Comparison of ENCODE assay signal across 1 cellular context in the genomic region with DNA sequence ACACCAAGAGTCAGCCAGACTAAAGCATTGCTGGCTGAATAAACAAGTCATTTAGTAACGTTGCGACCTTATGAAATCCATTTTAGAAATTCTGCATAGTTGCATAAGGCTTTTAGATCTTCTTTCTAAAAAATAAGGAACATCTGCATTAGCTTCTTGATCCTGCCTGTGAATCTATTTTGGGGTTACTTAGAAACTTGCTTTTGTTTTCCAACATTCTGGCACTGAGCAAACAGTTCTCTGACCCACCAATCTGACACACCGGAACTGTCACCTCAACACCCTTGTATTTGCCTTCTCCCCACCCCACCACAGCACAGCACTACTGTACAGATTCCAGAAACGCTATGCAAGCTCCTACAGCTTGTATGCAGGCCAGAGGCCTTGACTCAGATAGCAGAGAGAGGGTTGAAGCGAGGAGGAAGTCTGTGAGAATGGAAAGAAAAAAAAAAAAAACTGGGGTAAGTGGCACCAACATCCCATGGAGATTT.
TF ChIP-seq lines count a peak whose summit lies in the region.

No MANE protein-coding gene starts in this region.

TF ChIP-seq in HepG2, 621 proteins besides CTCF, POLR2A, EP300 and RAD21 (continued from another document and continues in another):
- TF ChIP-seq, protein P1, sequence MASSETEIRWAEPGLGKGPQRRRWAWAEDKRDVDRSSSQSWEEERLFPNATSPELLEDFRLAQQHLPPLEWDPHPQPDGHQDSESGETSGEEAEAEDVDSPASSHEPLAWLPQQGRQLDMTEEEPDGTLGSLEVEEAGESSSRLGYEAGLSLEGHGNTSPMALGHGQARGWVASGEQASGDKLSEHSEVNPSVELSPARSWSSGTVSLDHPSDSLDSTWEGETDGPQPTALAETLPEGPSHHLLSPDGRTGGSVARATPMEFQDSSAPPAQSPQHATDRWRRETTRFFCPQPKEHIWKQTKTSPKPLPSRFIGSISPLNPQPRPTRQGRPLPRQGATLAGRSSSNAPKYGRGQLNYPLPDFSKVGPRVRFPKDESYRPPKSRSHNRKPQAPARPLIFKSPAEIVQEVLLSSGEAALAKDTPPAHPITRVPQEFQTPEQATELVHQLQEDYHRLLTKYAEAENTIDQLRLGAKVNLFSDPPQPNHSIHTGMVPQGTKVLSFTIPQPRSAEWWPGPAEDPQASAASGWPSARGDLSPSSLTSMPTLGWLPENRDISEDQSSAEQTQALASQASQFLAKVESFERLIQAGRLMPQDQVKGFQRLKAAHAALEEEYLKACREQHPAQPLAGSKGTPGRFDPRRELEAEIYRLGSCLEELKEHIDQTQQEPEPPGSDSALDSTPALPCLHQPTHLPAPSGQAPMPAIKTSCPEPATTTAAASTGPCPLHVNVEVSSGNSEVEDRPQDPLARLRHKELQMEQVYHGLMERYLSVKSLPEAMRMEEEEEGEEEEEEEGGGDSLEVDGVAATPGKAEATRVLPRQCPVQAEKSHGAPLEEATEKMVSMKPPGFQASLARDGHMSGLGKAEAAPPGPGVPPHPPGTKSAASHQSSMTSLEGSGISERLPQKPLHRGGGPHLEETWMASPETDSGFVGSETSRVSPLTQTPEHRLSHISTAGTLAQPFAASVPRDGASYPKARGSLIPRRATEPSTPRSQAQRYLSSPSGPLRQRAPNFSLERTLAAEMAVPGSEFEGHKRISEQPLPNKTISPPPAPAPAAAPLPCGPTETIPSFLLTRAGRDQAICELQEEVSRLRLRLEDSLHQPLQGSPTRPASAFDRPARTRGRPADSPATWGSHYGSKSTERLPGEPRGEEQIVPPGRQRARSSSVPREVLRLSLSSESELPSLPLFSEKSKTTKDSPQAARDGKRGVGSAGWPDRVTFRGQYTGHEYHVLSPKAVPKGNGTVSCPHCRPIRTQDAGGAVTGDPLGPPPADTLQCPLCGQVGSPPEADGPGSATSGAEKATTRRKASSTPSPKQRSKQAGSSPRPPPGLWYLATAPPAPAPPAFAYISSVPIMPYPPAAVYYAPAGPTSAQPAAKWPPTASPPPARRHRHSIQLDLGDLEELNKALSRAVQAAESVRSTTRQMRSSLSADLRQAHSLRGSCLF (CRISPR knock-in tag; IDR thresholded peaks at IDR 0.05; ENCODE audit: borderline replicate concordance) = no peak
- TF ChIP-seq, protein P2, sequence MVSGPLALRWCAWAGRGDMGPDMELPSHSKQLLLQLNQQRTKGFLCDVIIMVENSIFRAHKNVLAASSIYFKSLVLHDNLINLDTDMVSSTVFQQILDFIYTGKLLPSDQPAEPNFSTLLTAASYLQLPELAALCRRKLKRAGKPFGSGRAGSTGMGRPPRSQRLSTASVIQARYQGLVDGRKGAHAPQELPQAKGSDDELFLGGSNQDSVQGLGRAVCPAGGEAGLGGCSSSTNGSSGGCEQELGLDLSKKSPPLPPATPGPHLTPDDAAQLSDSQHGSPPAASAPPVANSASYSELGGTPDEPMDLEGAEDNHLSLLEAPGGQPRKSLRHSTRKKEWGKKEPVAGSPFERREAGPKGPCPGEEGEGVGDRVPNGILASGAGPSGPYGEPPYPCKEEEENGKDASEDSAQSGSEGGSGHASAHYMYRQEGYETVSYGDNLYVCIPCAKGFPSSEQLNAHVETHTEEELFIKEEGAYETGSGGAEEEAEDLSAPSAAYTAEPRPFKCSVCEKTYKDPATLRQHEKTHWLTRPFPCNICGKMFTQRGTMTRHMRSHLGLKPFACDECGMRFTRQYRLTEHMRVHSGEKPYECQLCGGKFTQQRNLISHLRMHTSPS (CRISPR knock-in tag; IDR thresholded peaks at IDR 0.05; ENCODE audit: low read depth) = no peak
- TF ChIP-seq, protein P3, sequence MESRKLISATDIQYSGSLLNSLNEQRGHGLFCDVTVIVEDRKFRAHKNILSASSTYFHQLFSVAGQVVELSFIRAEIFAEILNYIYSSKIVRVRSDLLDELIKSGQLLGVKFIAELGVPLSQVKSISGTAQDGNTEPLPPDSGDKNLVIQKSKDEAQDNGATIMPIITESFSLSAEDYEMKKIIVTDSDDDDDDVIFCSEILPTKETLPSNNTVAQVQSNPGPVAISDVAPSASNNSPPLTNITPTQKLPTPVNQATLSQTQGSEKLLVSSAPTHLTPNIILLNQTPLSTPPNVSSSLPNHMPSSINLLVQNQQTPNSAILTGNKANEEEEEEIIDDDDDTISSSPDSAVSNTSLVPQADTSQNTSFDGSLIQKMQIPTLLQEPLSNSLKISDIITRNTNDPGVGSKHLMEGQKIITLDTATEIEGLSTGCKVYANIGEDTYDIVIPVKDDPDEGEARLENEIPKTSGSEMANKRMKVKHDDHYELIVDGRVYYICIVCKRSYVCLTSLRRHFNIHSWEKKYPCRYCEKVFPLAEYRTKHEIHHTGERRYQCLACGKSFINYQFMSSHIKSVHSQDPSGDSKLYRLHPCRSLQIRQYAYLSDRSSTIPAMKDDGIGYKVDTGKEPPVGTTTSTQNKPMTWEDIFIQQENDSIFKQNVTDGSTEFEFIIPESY (CRISPR knock-in tag; IDR thresholded peaks at IDR 0.05) = peak; percentile 60; the same call in 1 of the 2 replicates
- no peak for TF ChIP-seq MATR3 (CRISPR knock-in tag; IDR thresholded peaks at IDR 0.05)
- no peak for TF ChIP-seq ZBTB1 (CRISPR knock-in tag; IDR thresholded peaks at IDR 0.05; ENCODE audit: borderline replicate concordance)
- peak; percentile 55; the same call in 1 of the 2 replicates for TF ChIP-seq KAT8 (CRISPR knock-in tag; IDR thresholded peaks at IDR 0.05)
- TF ChIP-seq, protein P4, sequence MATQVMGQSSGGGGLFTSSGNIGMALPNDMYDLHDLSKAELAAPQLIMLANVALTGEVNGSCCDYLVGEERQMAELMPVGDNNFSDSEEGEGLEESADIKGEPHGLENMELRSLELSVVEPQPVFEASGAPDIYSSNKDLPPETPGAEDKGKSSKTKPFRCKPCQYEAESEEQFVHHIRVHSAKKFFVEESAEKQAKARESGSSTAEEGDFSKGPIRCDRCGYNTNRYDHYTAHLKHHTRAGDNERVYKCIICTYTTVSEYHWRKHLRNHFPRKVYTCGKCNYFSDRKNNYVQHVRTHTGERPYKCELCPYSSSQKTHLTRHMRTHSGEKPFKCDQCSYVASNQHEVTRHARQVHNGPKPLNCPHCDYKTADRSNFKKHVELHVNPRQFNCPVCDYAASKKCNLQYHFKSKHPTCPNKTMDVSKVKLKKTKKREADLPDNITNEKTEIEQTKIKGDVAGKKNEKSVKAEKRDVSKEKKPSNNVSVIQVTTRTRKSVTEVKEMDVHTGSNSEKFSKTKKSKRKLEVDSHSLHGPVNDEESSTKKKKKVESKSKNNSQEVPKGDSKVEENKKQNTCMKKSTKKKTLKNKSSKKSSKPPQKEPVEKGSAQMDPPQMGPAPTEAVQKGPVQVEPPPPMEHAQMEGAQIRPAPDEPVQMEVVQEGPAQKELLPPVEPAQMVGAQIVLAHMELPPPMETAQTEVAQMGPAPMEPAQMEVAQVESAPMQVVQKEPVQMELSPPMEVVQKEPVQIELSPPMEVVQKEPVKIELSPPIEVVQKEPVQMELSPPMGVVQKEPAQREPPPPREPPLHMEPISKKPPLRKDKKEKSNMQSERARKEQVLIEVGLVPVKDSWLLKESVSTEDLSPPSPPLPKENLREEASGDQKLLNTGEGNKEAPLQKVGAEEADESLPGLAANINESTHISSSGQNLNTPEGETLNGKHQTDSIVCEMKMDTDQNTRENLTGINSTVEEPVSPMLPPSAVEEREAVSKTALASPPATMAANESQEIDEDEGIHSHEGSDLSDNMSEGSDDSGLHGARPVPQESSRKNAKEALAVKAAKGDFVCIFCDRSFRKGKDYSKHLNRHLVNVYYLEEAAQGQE (IDR thresholded peaks at IDR 0.05; ENCODE audit: borderline replicate concordance in 1 of 2, low read depth in 1 of 2, low read length in 2 of 2) = no peak
- TF ChIP-seq, protein P5, sequence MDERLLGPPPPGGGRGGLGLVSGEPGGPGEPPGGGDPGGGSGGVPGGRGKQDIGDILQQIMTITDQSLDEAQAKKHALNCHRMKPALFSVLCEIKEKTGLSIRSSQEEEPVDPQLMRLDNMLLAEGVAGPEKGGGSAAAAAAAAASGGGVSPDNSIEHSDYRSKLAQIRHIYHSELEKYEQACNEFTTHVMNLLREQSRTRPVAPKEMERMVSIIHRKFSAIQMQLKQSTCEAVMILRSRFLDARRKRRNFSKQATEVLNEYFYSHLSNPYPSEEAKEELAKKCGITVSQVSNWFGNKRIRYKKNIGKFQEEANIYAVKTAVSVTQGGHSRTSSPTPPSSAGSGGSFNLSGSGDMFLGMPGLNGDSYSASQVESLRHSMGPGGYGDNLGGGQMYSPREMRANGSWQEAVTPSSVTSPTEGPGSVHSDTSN (CRISPR knock-in tag; IDR thresholded peaks at IDR 0.05) = no peak
- no peak for TF ChIP-seq ZNF552 (CRISPR knock-in tag; IDR thresholded peaks at IDR 0.05; ENCODE audit: borderline replicate concordance)
- TF ChIP-seq ZNF614 (CRISPR knock-in tag; IDR thresholded peaks at IDR 0.05; ENCODE audit: borderline replicate concordance) = peak; percentile 95
- TF ChIP-seq FOXJ3 (CRISPR knock-in tag; IDR thresholded peaks at IDR 0.05; ENCODE audit: borderline replicate concordance) = peak; percentile 51; the same call in 1 of the 2 replicates
- no peak for TF ChIP-seq PHF20 (CRISPR knock-in tag; IDR thresholded peaks at IDR 0.05)
- TF ChIP-seq HNF4A (CRISPR knock-in tag; IDR thresholded peaks at IDR 0.05) = peak; percentile 36; the same call in 1 of the 2 replicates
- TF ChIP-seq, protein P6, sequence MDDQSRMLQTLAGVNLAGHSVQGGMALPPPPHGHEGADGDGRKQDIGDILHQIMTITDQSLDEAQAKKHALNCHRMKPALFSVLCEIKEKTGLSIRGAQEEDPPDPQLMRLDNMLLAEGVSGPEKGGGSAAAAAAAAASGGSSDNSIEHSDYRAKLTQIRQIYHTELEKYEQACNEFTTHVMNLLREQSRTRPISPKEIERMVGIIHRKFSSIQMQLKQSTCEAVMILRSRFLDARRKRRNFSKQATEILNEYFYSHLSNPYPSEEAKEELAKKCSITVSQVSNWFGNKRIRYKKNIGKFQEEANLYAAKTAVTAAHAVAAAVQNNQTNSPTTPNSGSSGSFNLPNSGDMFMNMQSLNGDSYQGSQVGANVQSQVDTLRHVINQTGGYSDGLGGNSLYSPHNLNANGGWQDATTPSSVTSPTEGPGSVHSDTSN (CRISPR knock-in tag; IDR thresholded peaks at IDR 0.05; ENCODE audit: borderline replicate concordance) = no peak
- TF ChIP-seq NFE2L1 (CRISPR knock-in tag; IDR thresholded peaks at IDR 0.05; ENCODE audit: borderline replicate concordance) = no peak
- TF ChIP-seq ATM (IDR thresholded peaks at IDR 0.05; ENCODE audit: borderline replicate concordance) = no peak
- TF ChIP-seq, protein P7, sequence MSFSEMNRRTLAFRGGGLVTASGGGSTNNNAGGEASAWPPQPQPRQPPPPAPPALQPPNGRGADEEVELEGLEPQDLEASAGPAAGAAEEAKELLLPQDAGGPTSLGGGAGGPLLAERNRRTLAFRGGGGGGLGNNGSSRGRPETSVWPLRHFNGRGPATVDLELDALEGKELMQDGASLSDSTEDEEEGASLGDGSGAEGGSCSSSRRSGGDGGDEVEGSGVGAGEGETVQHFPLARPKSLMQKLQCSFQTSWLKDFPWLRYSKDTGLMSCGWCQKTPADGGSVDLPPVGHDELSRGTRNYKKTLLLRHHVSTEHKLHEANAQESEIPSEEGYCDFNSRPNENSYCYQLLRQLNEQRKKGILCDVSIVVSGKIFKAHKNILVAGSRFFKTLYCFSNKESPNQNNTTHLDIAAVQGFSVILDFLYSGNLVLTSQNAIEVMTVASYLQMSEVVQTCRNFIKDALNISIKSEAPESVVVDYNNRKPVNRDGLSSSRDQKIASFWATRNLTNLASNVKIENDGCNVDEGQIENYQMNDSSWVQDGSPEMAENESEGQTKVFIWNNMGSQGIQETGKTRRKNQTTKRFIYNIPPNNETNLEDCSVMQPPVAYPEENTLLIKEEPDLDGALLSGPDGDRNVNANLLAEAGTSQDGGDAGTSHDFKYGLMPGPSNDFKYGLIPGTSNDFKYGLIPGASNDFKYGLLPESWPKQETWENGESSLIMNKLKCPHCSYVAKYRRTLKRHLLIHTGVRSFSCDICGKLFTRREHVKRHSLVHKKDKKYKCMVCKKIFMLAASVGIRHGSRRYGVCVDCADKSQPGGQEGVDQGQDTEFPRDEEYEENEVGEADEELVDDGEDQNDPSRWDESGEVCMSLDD (CRISPR knock-in tag; IDR thresholded peaks at IDR 0.05; ENCODE audit: borderline replicate concordance) = 0 out of 2 replicates have a peak, but pooled peaks have one; percentile 19
- TF ChIP-seq, protein P8, sequence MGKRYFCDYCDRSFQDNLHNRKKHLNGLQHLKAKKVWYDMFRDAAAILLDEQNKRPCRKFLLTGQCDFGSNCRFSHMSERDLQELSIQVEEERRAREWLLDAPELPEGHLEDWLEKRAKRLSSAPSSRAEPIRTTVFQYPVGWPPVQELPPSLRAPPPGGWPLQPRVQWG (CRISPR knock-in tag; IDR thresholded peaks at IDR 0.05; ENCODE audit: borderline replicate concordance, low read depth) = no peak
- TF ChIP-seq, protein P9, sequence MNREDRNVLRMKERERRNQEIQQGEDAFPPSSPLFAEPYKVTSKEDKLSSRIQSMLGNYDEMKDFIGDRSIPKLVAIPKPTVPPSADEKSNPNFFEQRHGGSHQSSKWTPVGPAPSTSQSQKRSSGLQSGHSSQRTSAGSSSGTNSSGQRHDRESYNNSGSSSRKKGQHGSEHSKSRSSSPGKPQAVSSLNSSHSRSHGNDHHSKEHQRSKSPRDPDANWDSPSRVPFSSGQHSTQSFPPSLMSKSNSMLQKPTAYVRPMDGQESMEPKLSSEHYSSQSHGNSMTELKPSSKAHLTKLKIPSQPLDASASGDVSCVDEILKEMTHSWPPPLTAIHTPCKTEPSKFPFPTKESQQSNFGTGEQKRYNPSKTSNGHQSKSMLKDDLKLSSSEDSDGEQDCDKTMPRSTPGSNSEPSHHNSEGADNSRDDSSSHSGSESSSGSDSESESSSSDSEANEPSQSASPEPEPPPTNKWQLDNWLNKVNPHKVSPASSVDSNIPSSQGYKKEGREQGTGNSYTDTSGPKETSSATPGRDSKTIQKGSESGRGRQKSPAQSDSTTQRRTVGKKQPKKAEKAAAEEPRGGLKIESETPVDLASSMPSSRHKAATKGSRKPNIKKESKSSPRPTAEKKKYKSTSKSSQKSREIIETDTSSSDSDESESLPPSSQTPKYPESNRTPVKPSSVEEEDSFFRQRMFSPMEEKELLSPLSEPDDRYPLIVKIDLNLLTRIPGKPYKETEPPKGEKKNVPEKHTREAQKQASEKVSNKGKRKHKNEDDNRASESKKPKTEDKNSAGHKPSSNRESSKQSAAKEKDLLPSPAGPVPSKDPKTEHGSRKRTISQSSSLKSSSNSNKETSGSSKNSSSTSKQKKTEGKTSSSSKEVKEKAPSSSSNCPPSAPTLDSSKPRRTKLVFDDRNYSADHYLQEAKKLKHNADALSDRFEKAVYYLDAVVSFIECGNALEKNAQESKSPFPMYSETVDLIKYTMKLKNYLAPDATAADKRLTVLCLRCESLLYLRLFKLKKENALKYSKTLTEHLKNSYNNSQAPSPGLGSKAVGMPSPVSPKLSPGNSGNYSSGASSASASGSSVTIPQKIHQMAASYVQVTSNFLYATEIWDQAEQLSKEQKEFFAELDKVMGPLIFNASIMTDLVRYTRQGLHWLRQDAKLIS (CRISPR knock-in tag; IDR thresholded peaks at IDR 0.05) = no peak
- no peak for TF ChIP-seq HES4 (CRISPR knock-in tag; IDR thresholded peaks at IDR 0.05; ENCODE audit: borderline replicate concordance)
- TF ChIP-seq MTF2 (CRISPR knock-in tag; IDR thresholded peaks at IDR 0.05; ENCODE audit: borderline replicate concordance) = no peak
- TF ChIP-seq RFX5 (IDR thresholded peaks at IDR 0.05; ENCODE audit: low read depth, low read length) = no peak
- no peak for TF ChIP-seq ZKSCAN1 (IDR thresholded peaks at IDR 0.05; ENCODE audit: low read length)
- TF ChIP-seq ZNF3 (CRISPR knock-in tag; IDR thresholded peaks at IDR 0.05) = no peak
- TF ChIP-seq ZNF782 (CRISPR knock-in tag; IDR thresholded peaks at IDR 0.05; ENCODE audit: borderline replicate concordance) = no peak
